9 cellular contexts compared by ENCODE assay signal in genomic region chr17:34378664-34379101, GRCh38. TPM values are rescaled to one million over a fixed set of nuclear protein-coding genes. Genes with fewer than 3 reads are reported as not detected.
DNase-seq lines count a peak whose midpoint lies in the region; ATAC-seq, FAIRE-seq and TF ChIP-seq lines count a peak whose summit lies in the region.
"Had no signal": no experiment of that assay in that cellular context is flagged by ENCODE, and none has a peak within 500 bp of the region (broad histone marks: within the 10 kb centered on the region; RNA-seq: fewer than 3 reads in every experiment).

No MANE protein-coding gene starts in this region.

- 6% methylated on average over 6 of the region's 6 CpGs for WGBS in K562 (ENCODE audit: insufficient coverage, low coverage, missing lambda C conversion rate)

- no peaks in the 10 kb centered on the region for H4K20me1 ChIP-seq in K562 (replicated peaks; ENCODE audit: control insufficient read depth, insufficient read depth, low read length)

- no peaks in the 10 kb centered on the region for H3K9me3 Mint-ChIP-seq in IgD-negative memory B cell

- no peaks in the 10 kb centered on the region for H3K27me3 Mint-ChIP-seq in IgD-negative memory B cell

- FAIRE-seq in K562 (lab: Jason Lieb, UNC): peak; percentile 65

- no peak for TF ChIP-seq RAD21 in K562 (CRISPR knock-in tag; conservative IDR thresholded peaks at IDR 0.05 in 1 of 2, IDR thresholded peaks at IDR 0.05 in 1 of 2)

- H3K79me2 ChIP-seq in K562 (ENCODE audit: control insufficient read depth, insufficient read depth, low read length): no peaks in the 10 kb centered on the region

- H3K4me1 ChIP-seq in K562 (replicated peaks in 1 of 2; ENCODE audit: control insufficient read depth in 2 of 2, insufficient read depth in 2 of 2, low read length in 2 of 2): peaks cover 0 to 24% of the 10 kb centered on the region in 2 experiments; a peak in 3 of 5 replicates

- H3K4me3 Mint-ChIP-seq in IgD-negative memory B cell: peak overlapping the region in 2 of 4 donors; percentile 63 to 89

- POLR2A ChIA-PET in GM10248 (lab: Yijun Ruan, JAX): no interaction called here
- POLR2A ChIA-PET in K562 (lab: Yijun Ruan, JAX): no interaction called here

- BruUV-seq in K562 (replicated peaks; lab: Mats Ljungman, UMichigan): no TSS peak

- peak; percentile 3 for TF ChIP-seq CTCF in GM10248 (IDR thresholded peaks at IDR 0.05; ENCODE audit: control extremely low read depth, extremely low read depth, low read depth, missing control alignments)
- TF ChIP-seq CTCF in K562 (IDR thresholded peaks at IDR 0.05 in 2 of 3, conservative IDR thresholded peaks at IDR 0.05 in 1 of 3; ENCODE audit: insufficient read depth in 2 of 3, low read depth in 1 of 3, low read length in 3 of 3): peak in 1 of 3 experiments; percentile 16; a peak in 1 of 6 replicates

- peaks cover 14 to 25% (median 23%) of the 10 kb centered on the region in 3 donors for H3K4me1 Mint-ChIP-seq in IgD-negative memory B cell

- no peaks in the 10 kb centered on the region for H3K9me1 ChIP-seq in K562 (ENCODE audit: control insufficient read depth, insufficient read depth, low read length)

- CTCF ChIA-PET in GM10248 (lab: Yijun Ruan, JAX) (interaction anchor here (0.8 to 1.2 kb wide), 2 partner anchors 12 to 42 kb away, joined by 3 read pairs; no protein-coding TSS in a partner anchor), K562 (lab: Yijun Ruan, JAX; ENCODE audit: low intra/inter-chr PET ratio) (interaction anchor here (0.6 to 0.8 kb wide), 2 partner anchors 20 to 713 kb away, joined by 3 to 5 read pairs; no protein-coding TSS in a partner anchor)

- no peak overlapping the region for H3K4me3 ChIP-seq in K562

- DNase-seq in GM10248 (ENCODE audit: extremely low spot score) (peak; percentile 79), K562 (ENCODE audit: extremely low read depth in 1 of 4, low spot score in 3 of 4) (peak in 1 of 4 experiments; percentile 25), NCI-H146 treated with DMSO at 0.1 percent for 48 hours (lab: John Stamatoyannopoulos, UW; ENCODE audit: unreplicated experiment) (no peak), hippocampal formation (lab: John Stamatoyannopoulos, UW) (no peak), NCI-H1105 treated with DMSO at 0.1 percent for 48 hours (lab: John Stamatoyannopoulos, UW) (no peak), left lobe of liver (ENCODE audit: low spot score) (no peak)

- peak overlapping the region; percentile 19 to 55 (median 36) for H3K27ac Mint-ChIP-seq in IgD-negative memory B cell

- no peak overlapping the region for H3K4me2 ChIP-seq in K562 (ENCODE audit: insufficient read depth, low read length)

- peak overlapping the region; percentile 16; the same call in 1 of the 3 replicates for H3K27ac ChIP-seq in K562 (ENCODE audit: extremely low read depth, low read depth, low read length)

- no peaks in the 10 kb centered on the region for H3K36me3 ChIP-seq in K562 (ENCODE audit: control insufficient read depth, insufficient read depth, low read length)

- H2AFZ ChIP-seq in K562 (ENCODE audit: low read depth, low read length): peak overlapping the region; percentile 60

- peak; percentile 44 for ATAC-seq in GM19468 (IDR thresholded peaks at IDR 0.05; ENCODE audit: extremely low read depth, unreplicated experiment)
- ATAC-seq in K562: peak; percentile 71
- ATAC-seq in left lobe of liver: no peak

- no peak overlapping the region for H3K9ac ChIP-seq in K562 (ENCODE audit: insufficient read depth in 1 of 2, low read depth in 2 of 2, low read length in 2 of 2)

- no peaks in the 10 kb centered on the region for H3K36me3 Mint-ChIP-seq in IgD-negative memory B cell

- in situ Hi-C loops in K562 (cut with MboI): no loop called here

- intact Hi-C loops in K562 (cut with micrococcal nuclease): no loop called here

- no peaks in the 10 kb centered on the region for H3K27me3 ChIP-seq in K562 (ENCODE audit: control insufficient read depth in 2 of 2, insufficient read depth in 2 of 2, low read length in 2 of 2)

- no peaks in the 10 kb centered on the region for H3K9me3 ChIP-seq in K562 (replicated peaks; ENCODE audit: control insufficient read depth, insufficient read depth, low read depth, low read length)

- no peak for TF ChIP-seq POLR2A in K562 (conservative IDR thresholded peaks at IDR 0.05)

- no peak for TF ChIP-seq EP300 in K562 (IDR thresholded peaks at IDR 0.05; ENCODE audit: low read length)

TF ChIP-seq in K562, 482 proteins besides CTCF, POLR2A, EP300 and RAD21:
- TF ChIP-seq RFX1 (IDR thresholded peaks at IDR 0.05) (no peak), SPI1 (IDR thresholded peaks at IDR 0.05; ENCODE audit: borderline replicate concordance, low read depth, low read length) (peak; percentile 40; the same call in 1 of the 2 replicates), XRCC5 (IDR thresholded peaks at IDR 0.05; ENCODE audit: low read depth, low read length) (no peak), HMGN3 (IDR thresholded peaks at IDR 0.05; ENCODE audit: borderline replicate concordance, extremely low read depth, insufficient read length, low read depth, low read length) (no peak), ZNF384 (IDR thresholded peaks at IDR 0.05; ENCODE audit: low read depth, low read length) (peak; percentile 75), NRF1 (conservative IDR thresholded peaks at IDR 0.05 in 1 of 2, IDR thresholded peaks at IDR 0.05 in 1 of 2) (peak in 1 of 2 experiments; percentile 21; a peak in 1 of 4 replicates), SMARCA4 (IDR thresholded peaks at IDR 0.05) (peak; percentile 27; the same call in 1 of the 2 replicates)

RNA-seq across cellular contexts. Expression of gene CCL1, which starts 15.7 kb away (rescaled TPM):
- polyA plus RNA-seq in IgD-negative memory B cell: not detected
- total RNA-seq in K562 (2011; cell fraction: chromatin; rRNA removed; ENCODE audit: low replicate concordance): not detected in 2 replicates
- not detected in 2 replicates for total RNA-seq in K562 (2011; cell fraction: nucleolus; rRNA removed)
- total RNA-seq in K562 (2011; cell fraction: nucleoplasm; rRNA removed): not detected in 2 replicates
- 0.29 TPM in 1 of 2 replicates, not detected in the other for total RNA-seq in K562 (2014; rRNA removed)
- total RNA-seq in K562 (2014; rRNA removed; fragmentation: Illumina TruSeq; extraction: Trizol): not detected in 2 replicates
- total RNA-seq in K562 (2015; rRNA removed; fragmentation: Illumina TruSeq; extraction: Trizol): not detected in 2 replicates
- total RNA-seq in K562 (2021): not detected in 2 replicates
- not detected in 2 replicates for polyA plus RNA-seq in K562 (2011; rRNA removed)
- polyA plus RNA-seq in K562 (2011; cell fraction: cytosol; rRNA removed): not detected in 2 replicates
- polyA plus RNA-seq in K562 (2011; cell fraction: nucleus; rRNA removed): not detected in 2 replicates
- polyA plus RNA-seq in K562 (2012): not detected in 2 replicates
- not detected in 2 replicates for polyA plus RNA-seq in K562 (2014; fragmentation: Illumina TruSeq; extraction: Trizol)
- polyA plus RNA-seq in K562 (2014; fragmentation: Nextera tagmentation; extraction: Ambion mirVana): under 1 TPM in 1 of 2 experiments, not detected in 1; 0.45 TPM
- not detected in 2 replicates for polyA plus RNA-seq in K562 (2014; rRNA removed)
- polyA minus RNA-seq in K562 (2011; rRNA and poly(A)+ RNA removed): not detected in 2 replicates
- polyA minus RNA-seq in K562 (2011; cell fraction: cytosol; rRNA and poly(A)+ RNA removed): not detected in 2 replicates
- polyA minus RNA-seq in K562 (2011; cell fraction: nucleus; rRNA and poly(A)+ RNA removed): not detected in 2 replicates
- not detected for total RNA-seq in left lobe of liver
- total RNA-seq: kidney epithelial cell had no signal

RNA-seq across cellular contexts. Expression of gene CCL13, which starts 22.4 kb away (rescaled TPM):
- polyA plus RNA-seq in IgD-negative memory B cell (not detected), K562 (2011; rRNA removed) (not detected in 2 replicates), K562 (2014; fragmentation: Illumina TruSeq; extraction: Trizol) (not detected in 2 replicates), K562 (2014; fragmentation: Nextera tagmentation; extraction: Ambion mirVana) (not detected), K562 (2014; rRNA removed) (not detected in 2 replicates)
- total RNA-seq in K562 (2011; cell fraction: chromatin; rRNA removed; ENCODE audit: low replicate concordance): not detected in 2 replicates
- not detected in 2 replicates for total RNA-seq in K562 (2011; cell fraction: nucleolus; rRNA removed)
- total RNA-seq in K562 (2011; cell fraction: nucleoplasm; rRNA removed): not detected in 2 replicates
- total RNA-seq in K562 (2014; rRNA removed) (not detected in 2 replicates), K562 (2014; rRNA removed; fragmentation: Illumina TruSeq; extraction: Trizol) (not detected in 2 replicates), K562 (2015; rRNA removed; fragmentation: Illumina TruSeq; extraction: Trizol) (not detected in 2 replicates), K562 (2021) (not detected in 2 replicates), left lobe of liver (not detected)
- not detected in 2 replicates for polyA plus RNA-seq in K562 (2011; cell fraction: cytosol; rRNA removed)
- not detected in 2 replicates for polyA plus RNA-seq in K562 (2011; cell fraction: nucleus; rRNA removed)
- 0.24 TPM in 1 of 2 replicates, not detected in the other for polyA plus RNA-seq in K562 (2012)
- not detected in 2 replicates for polyA minus RNA-seq in K562 (2011; rRNA and poly(A)+ RNA removed)
- polyA minus RNA-seq in K562 (2011; cell fraction: cytosol; rRNA and poly(A)+ RNA removed): not detected in 2 replicates
- not detected in 2 replicates for polyA minus RNA-seq in K562 (2011; cell fraction: nucleus; rRNA and poly(A)+ RNA removed)
- total RNA-seq: kidney epithelial cell had no signal

RNA-seq across cellular contexts. Expression of gene CCL8, which starts 59.4 kb away (rescaled TPM):
- polyA plus RNA-seq in IgD-negative memory B cell: not detected
- total RNA-seq in K562 (2011; cell fraction: chromatin; rRNA removed; ENCODE audit: low replicate concordance): not detected in 2 replicates
- not detected in 2 replicates for total RNA-seq in K562 (2011; cell fraction: nucleolus; rRNA removed)
- total RNA-seq in K562 (2011; cell fraction: nucleoplasm; rRNA removed): not detected in 2 replicates
- not detected in 2 replicates for total RNA-seq in K562 (2014; rRNA removed)
- not detected in 2 replicates for total RNA-seq in K562 (2014; rRNA removed; fragmentation: Illumina TruSeq; extraction: Trizol)
- total RNA-seq in K562 (2015; rRNA removed; fragmentation: Illumina TruSeq; extraction: Trizol): not detected in 2 replicates
- not detected in 2 replicates for total RNA-seq in K562 (2021)
- polyA plus RNA-seq in K562 (2011; rRNA removed): not detected in 2 replicates
- not detected in 2 replicates for polyA plus RNA-seq in K562 (2011; cell fraction: cytosol; rRNA removed)
- not detected in 2 replicates for polyA plus RNA-seq in K562 (2011; cell fraction: nucleus; rRNA removed)
- polyA plus RNA-seq in K562 (2012): 0.28 TPM in 1 of 2 replicates, not detected in the other
- polyA plus RNA-seq in K562 (2014; fragmentation: Illumina TruSeq; extraction: Trizol): not detected in 2 replicates
- under 1 TPM in 1 of 2 experiments, not detected in 1; 0.06 TPM for polyA plus RNA-seq in K562 (2014; fragmentation: Nextera tagmentation; extraction: Ambion mirVana)
- not detected in 2 replicates for polyA plus RNA-seq in K562 (2014; rRNA removed)
- polyA minus RNA-seq in K562 (2011; rRNA and poly(A)+ RNA removed): not detected in 2 replicates
- polyA minus RNA-seq in K562 (2011; cell fraction: cytosol; rRNA and poly(A)+ RNA removed): not detected in 2 replicates
- polyA minus RNA-seq in K562 (2011; cell fraction: nucleus; rRNA and poly(A)+ RNA removed): not detected in 2 replicates
- total RNA-seq in left lobe of liver: not detected
- total RNA-seq: kidney epithelial cell had no signal
